In genomic region chr6:84218091-84218490, GRCh38 we compare ENCODE assay signal across 24 cellular contexts.
"Had no signal": no experiment of that assay in that cellular context is flagged by ENCODE, and none has a peak within 500 bp of the region (broad histone marks: within the 10 kb centered on the region; RNA-seq: fewer than 3 reads in every experiment).

No MANE protein-coding gene starts in this region.

- H3K9me3 Mint-ChIP-seq: memory B cell; natural killer cell; stimulated activated effector memory CD8-positive, alpha-beta T cell treated with anti-CD3 and anti-CD28 coated beads, Interleukin-12 subunit alpha, Interleukin-12 subunit beta, amount 100 ng/mL, for 72 hours had no signal

- H3K27ac Mint-ChIP-seq: natural killer cell; stimulated activated effector memory CD8-positive, alpha-beta T cell treated with anti-CD3 and anti-CD28 coated beads, Interleukin-12 subunit alpha, Interleukin-12 subunit beta, amount 100 ng/mL, for 72 hours had no signal

- H3K36me3 ChIP-seq: colonic mucosa, gastrocnemius medialis, ovary had no signal

- H3K4me3 Mint-ChIP-seq: memory B cell; natural killer cell; stimulated activated effector memory CD8-positive, alpha-beta T cell treated with anti-CD3 and anti-CD28 coated beads, Interleukin-12 subunit alpha, Interleukin-12 subunit beta, amount 100 ng/mL, for 72 hours had no signal

- H3K27me3 ChIP-seq: colonic mucosa, gastrocnemius medialis, heart left ventricle, hepatocyte, ovary, sigmoid colon, stomach, thyroid gland, vagina had no signal

- H3K27me3 Mint-ChIP-seq: memory B cell had no signal

- H3K4me3 ChIP-seq: colonic mucosa, gastrocnemius medialis, heart left ventricle, hepatocyte, lower lobe of right lung, ovary, psoas muscle, sigmoid colon, stomach, thyroid gland, vagina had no signal

- ATAC-seq: gastrocnemius medialis; heart left ventricle; left ventricle myocardium superior; lower lobe of right lung; natural killer cell; psoas muscle; right cardiac atrium; stimulated activated effector memory CD8-positive, alpha-beta T cell treated with anti-CD3 and anti-CD28 coated beads, Interleukin-12 subunit alpha, Interleukin-12 subunit beta, amount 100 ng/mL, for 72 hours had no signal

- DNase-seq: colonic mucosa; dermis blood vessel endothelial cell; effector memory CD4-positive, alpha-beta T cell; gastrocnemius medialis; heart left ventricle; left ventricle myocardium superior; lower lobe of right lung; natural killer cell; occipital lobe; ovary; posterior cingulate gyrus; psoas muscle; right cardiac atrium; sigmoid colon; stimulated activated CD4-positive, alpha-beta T cell treated with anti-CD3 and anti-CD28 coated beads, Interleukin-2, amount 100 ng/mL, for 24 hours; stimulated activated CD4-positive, alpha-beta T cell treated with anti-CD3 and anti-CD28 coated beads, Interleukin-4, amount 100 ng/mL, for 24 hours; stimulated activated naive CD4-positive, alpha-beta T cell treated with Interleukin-2 at 50 U/mL for 16 hours; stomach; thyroid gland; trophoblast cell had no signal

- H3K27ac ChIP-seq: colonic mucosa, gastrocnemius medialis, heart left ventricle, hepatocyte, lower lobe of right lung, ovary, psoas muscle, sigmoid colon, stomach, thyroid gland, vagina had no signal

- H3K4me1 ChIP-seq: colonic mucosa, gastrocnemius medialis, heart left ventricle, lower lobe of right lung, psoas muscle, sigmoid colon, stomach, vagina had no signal

- H3K36me3 Mint-ChIP-seq: natural killer cell had no signal

- H3K9me3 ChIP-seq: colonic mucosa, gastrocnemius medialis, heart left ventricle, lower lobe of right lung, ovary, psoas muscle, sigmoid colon, stomach, thyroid gland, vagina had no signal
